In genomic region chr12:52391618-52392002, GRCh38 we compare ENCODE assay signal across 9 cellular contexts. TPM values are rescaled to one million over a fixed set of nuclear protein-coding genes. Genes with fewer than 3 reads are reported as not detected.
A peak's percentile ranks its signal among the peaks of the same experiment; 100 is the strongest.
DNase-seq lines count a peak whose midpoint lies in the region; ATAC-seq and TF ChIP-seq lines count a peak whose summit lies in the region.
"Had no signal": no experiment of that assay in that cellular context is flagged by ENCODE, and none has a peak within 500 bp of the region (broad histone marks: within the 10 kb centered on the region; RNA-seq: fewer than 3 reads in every experiment).

No MANE protein-coding gene starts in this region.

- TF ChIP-seq POLR2A in breast epithelium (IDR thresholded peaks at IDR 0.05) (no peak), prostate gland (IDR thresholded peaks at IDR 0.05) (no peak)

- no peak for TF ChIP-seq CTCF in AG10803 (conservative IDR thresholded peaks at IDR 0.05; ENCODE audit: low read length)
- no peak for TF ChIP-seq CTCF in breast epithelium (IDR thresholded peaks at IDR 0.05)
- no peak for TF ChIP-seq CTCF in prostate gland (IDR thresholded peaks at IDR 0.05)

- peak overlapping the region; percentile 21 to 81 for H3K27ac ChIP-seq in breast epithelium
- no peak overlapping the region for H3K27ac ChIP-seq in prostate gland
- H3K27ac ChIP-seq: C4-2B had no signal

- no peak for ATAC-seq in GM18868 (IDR thresholded peaks at IDR 0.05; ENCODE audit: unreplicated experiment)
- ATAC-seq in HG02981 (IDR thresholded peaks at IDR 0.05; ENCODE audit: unreplicated experiment) = no peak

- 7% methylated on average over 4 of the region's 4 CpGs for WGBS in prostate gland

- H3K36me3 ChIP-seq in breast epithelium (no peaks in the 10 kb centered on the region), prostate gland (no peaks in the 10 kb centered on the region)

- H3K4me1 ChIP-seq in breast epithelium (peaks cover 0 to 3% of the 10 kb centered on the region in 2 donors), prostate gland (replicated peaks) (no peaks in the 10 kb centered on the region)

- H3K27me3 ChIP-seq in breast epithelium (no peaks in the 10 kb centered on the region), prostate gland (replicated peaks; ENCODE audit: insufficient read depth) (no peaks in the 10 kb centered on the region)

- H3K9me3 ChIP-seq in breast epithelium = no peaks in the 10 kb centered on the region
- no peaks in the 10 kb centered on the region for H3K9me3 ChIP-seq in prostate gland

- H3K4me3 ChIP-seq in AG10803 (ENCODE audit: low read length) (no peak overlapping the region), breast epithelium (no peak overlapping the region), prostate gland (no peak overlapping the region)

- DNase-seq in AG10803 (ENCODE audit: low read depth) (peak; percentile 21), NCI-H1694 (lab: John Stamatoyannopoulos, UW) (peak; percentile 90), breast epithelium (ENCODE audit: low spot score in 2 of 2) (peak in 1 of 2 donors; percentile 35), midbrain (lab: John Stamatoyannopoulos, UW) (peak; percentile 64), prostate gland (ENCODE audit: low spot score) (no peak), NCI-H1930 (lab: John Stamatoyannopoulos, UW) (no peak)

- intact Hi-C loops in breast epithelium (cut with DNase I; ENCODE audit: low total_unique reads) (no loop called here), prostate gland (cut with DNase I) (no loop called here)

RNA-seq across cellular contexts. Expression of gene KRT84, which starts 6.2 kb away (rescaled TPM):
- total RNA-seq in breast epithelium (not detected), prostate gland (not detected)

RNA-seq across cellular contexts. Expression of gene KRT82, which starts 14.5 kb away (rescaled TPM):
- total RNA-seq in breast epithelium = not detected
- total RNA-seq in prostate gland = not detected

RNA-seq across cellular contexts. Expression of gene KRT85, which starts 24.3 kb away (rescaled TPM):
- not detected for total RNA-seq in breast epithelium
- total RNA-seq in prostate gland = not detected

RNA-seq across cellular contexts. Expression of gene KRT75, which starts 42.6 kb away (rescaled TPM):
- not detected for total RNA-seq in breast epithelium
- total RNA-seq in prostate gland = not detected

Comparison
In these comparisons a context has a peak if more than half of its experiments do, and no peak if none do; other contexts are left out.
1. DNase-seq: peak in AG10803 (single experiment), NCI-H1694 (single experiment) and midbrain (single experiment); none in prostate gland (single experiment) and NCI-H1930 (0 of 2).
2. H3K27ac ChIP-seq: peak in breast epithelium (2 of 2); none in prostate gland (0 of 2).